In genomic region chr1:64173300-64173940, GRCh38 we compare ENCODE assay signal across 1 cellular context.
TF ChIP-seq lines count a peak whose summit lies in the region.

No MANE protein-coding gene starts in this region.

TF ChIP-seq in A549, 52 proteins besides CTCF, POLR2A, EP300 and RAD21 (continued from another document):
- no peak for TF ChIP-seq PBX3 (IDR thresholded peaks at IDR 0.05)
- TF ChIP-seq NR3C1 (IDR thresholded peaks at IDR 0.05) = no peak
- TF ChIP-seq CEBPB (IDR thresholded peaks at IDR 0.05) = no peak
- no peak for TF ChIP-seq ATOH8 (CRISPR knock-in tag; IDR thresholded peaks at IDR 0.05; ENCODE audit: low read depth)
- TF ChIP-seq POLR2AphosphoS2 (conservative IDR thresholded peaks at IDR 0.05; ENCODE audit: low read length) = no peak
- no peak for TF ChIP-seq RARB (CRISPR knock-in tag; IDR thresholded peaks at IDR 0.05)
- no peak for TF ChIP-seq EHF (CRISPR knock-in tag; IDR thresholded peaks at IDR 0.05)
- TF ChIP-seq TP53 (CRISPR knock-in tag; IDR thresholded peaks at IDR 0.05) = no peak
- TF ChIP-seq HEYL (CRISPR knock-in tag; IDR thresholded peaks at IDR 0.05) = no peak
- no peak for TF ChIP-seq ELK1 (IDR thresholded peaks at IDR 0.05; ENCODE audit: low read depth, low read length)
- TF ChIP-seq BHLHE40 (IDR thresholded peaks at IDR 0.05; ENCODE audit: low read depth, low read length) = no peak
- no peak for TF ChIP-seq USF2 (IDR thresholded peaks at IDR 0.05)
- no peak for TF ChIP-seq E2F6 (IDR thresholded peaks at IDR 0.05; ENCODE audit: borderline replicate concordance, low read depth)
- TF ChIP-seq JUNB (IDR thresholded peaks at IDR 0.05) = no peak
- TF ChIP-seq RFX5 (IDR thresholded peaks at IDR 0.05) = no peak
